In the genomic region with DNA sequence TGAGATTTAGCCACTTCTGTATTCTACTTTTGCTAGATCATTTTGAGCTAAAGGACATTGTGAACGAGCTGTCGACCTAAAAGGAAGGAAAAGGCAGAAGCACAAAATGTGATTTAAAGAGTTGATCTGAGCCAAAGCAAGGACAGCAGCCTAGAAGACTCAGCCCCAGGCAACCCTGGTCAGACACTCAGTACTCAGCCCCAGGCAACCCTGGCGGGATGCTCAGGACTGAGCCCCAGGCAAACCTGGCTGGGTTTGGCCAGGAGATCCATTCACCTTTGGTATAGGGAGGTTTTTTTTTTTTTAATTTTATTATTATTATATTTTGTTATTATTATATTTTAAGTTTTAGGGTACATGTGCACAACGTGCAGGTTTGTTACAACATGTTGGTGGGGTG, we compare ENCODE assay signal across 22 cellular contexts.
"Had no signal": no experiment of that assay in that cellular context is flagged by ENCODE, and none has a peak within 500 bp of the region (broad histone marks: within the 10 kb centered on the region; RNA-seq: fewer than 3 reads in every experiment).

No MANE protein-coding gene starts in this region.

- H3K79me2 ChIP-seq: parathyroid adenoma had no signal

- H3K4me1 ChIP-seq: esophagus squamous epithelium, left lung, neural progenitor cell, parathyroid adenoma, prostate gland, right atrium auricular region, sigmoid colon, vagina had no signal

- H3K4me3 ChIP-seq: esophagus squamous epithelium, left lung, neural progenitor cell, prostate gland, right atrium auricular region, sigmoid colon, transverse colon, vagina had no signal

- H3K4me3 Mint-ChIP-seq: effector memory CD8-positive, alpha-beta T cell; naive thymus-derived CD4-positive, alpha-beta T cell; nephron; neural progenitor cell; stimulated activated effector memory CD8-positive, alpha-beta T cell treated with anti-CD3 and anti-CD28 coated beads, Interleukin-12 subunit alpha, Interleukin-12 subunit beta, amount 100 ng/mL, for 72 hours had no signal

- H3K9me3 Mint-ChIP-seq: effector memory CD8-positive, alpha-beta T cell; naive thymus-derived CD4-positive, alpha-beta T cell; nephron; stimulated activated effector memory CD8-positive, alpha-beta T cell treated with anti-CD3 and anti-CD28 coated beads, Interleukin-12 subunit alpha, Interleukin-12 subunit beta, amount 100 ng/mL, for 72 hours had no signal

- ATAC-seq: effector memory CD8-positive, alpha-beta T cell; left cardiac atrium; left lung; naive thymus-derived CD4-positive, alpha-beta T cell; stimulated activated effector memory CD8-positive, alpha-beta T cell treated with anti-CD3 and anti-CD28 coated beads, Interleukin-12 subunit alpha, Interleukin-12 subunit beta, amount 100 ng/mL, for 72 hours had no signal

- H3K27me3 ChIP-seq: neural progenitor cell, right atrium auricular region, sigmoid colon, transverse colon, vagina had no signal

- H3K4me1 Mint-ChIP-seq: neural progenitor cell had no signal

- H3K27ac Mint-ChIP-seq: effector memory CD8-positive, alpha-beta T cell; neural progenitor cell; stimulated activated effector memory CD8-positive, alpha-beta T cell treated with anti-CD3 and anti-CD28 coated beads, Interleukin-12 subunit alpha, Interleukin-12 subunit beta, amount 100 ng/mL, for 72 hours had no signal

- H3K9ac ChIP-seq: neural progenitor cell, parathyroid adenoma had no signal

- H3K36me3 Mint-ChIP-seq: naive thymus-derived CD4-positive, alpha-beta T cell; neural progenitor cell; stimulated activated effector memory CD8-positive, alpha-beta T cell treated with anti-CD3 and anti-CD28 coated beads, Interleukin-12 subunit alpha, Interleukin-12 subunit beta, amount 100 ng/mL, for 72 hours had no signal

- H3K4me2 ChIP-seq: neural progenitor cell had no signal

- H3K9me3 ChIP-seq: esophagus squamous epithelium, left lung, prostate gland, right atrium auricular region, sigmoid colon, transverse colon, vagina had no signal

- H3K27ac ChIP-seq: esophagus squamous epithelium, left lung, neural progenitor cell, parathyroid adenoma, prostate gland, right atrium auricular region, sigmoid colon, transverse colon, vagina had no signal

- DNase-seq: cortex of kidney; effector memory CD8-positive, alpha-beta T cell; erythroblast; esophagus squamous epithelium; foreskin melanocyte; left cardiac atrium; left lung; mesenchymal stem cell; midbrain; naive thymus-derived CD4-positive, alpha-beta T cell; sigmoid colon; stimulated activated CD4-positive, alpha-beta T cell treated with anti-CD3 and anti-CD28 coated beads, Interleukin-2, amount 100 ng/mL, for 24 hours; stimulated activated CD4-positive, alpha-beta T cell treated with anti-CD3 and anti-CD28 coated beads, Interleukin-4, amount 100 ng/mL, for 24 hours; stimulated activated naive CD4-positive, alpha-beta T cell treated with Interleukin-2 at 50 U/mL for 16 hours; transverse colon had no signal

- H3K36me3 ChIP-seq: esophagus squamous epithelium, left lung, neural progenitor cell, prostate gland, right atrium auricular region, sigmoid colon, transverse colon, vagina had no signal

- H2AFZ ChIP-seq: neural progenitor cell, parathyroid adenoma had no signal
